Comparison of ENCODE assay signal across 9 cellular contexts in the genomic region with DNA sequence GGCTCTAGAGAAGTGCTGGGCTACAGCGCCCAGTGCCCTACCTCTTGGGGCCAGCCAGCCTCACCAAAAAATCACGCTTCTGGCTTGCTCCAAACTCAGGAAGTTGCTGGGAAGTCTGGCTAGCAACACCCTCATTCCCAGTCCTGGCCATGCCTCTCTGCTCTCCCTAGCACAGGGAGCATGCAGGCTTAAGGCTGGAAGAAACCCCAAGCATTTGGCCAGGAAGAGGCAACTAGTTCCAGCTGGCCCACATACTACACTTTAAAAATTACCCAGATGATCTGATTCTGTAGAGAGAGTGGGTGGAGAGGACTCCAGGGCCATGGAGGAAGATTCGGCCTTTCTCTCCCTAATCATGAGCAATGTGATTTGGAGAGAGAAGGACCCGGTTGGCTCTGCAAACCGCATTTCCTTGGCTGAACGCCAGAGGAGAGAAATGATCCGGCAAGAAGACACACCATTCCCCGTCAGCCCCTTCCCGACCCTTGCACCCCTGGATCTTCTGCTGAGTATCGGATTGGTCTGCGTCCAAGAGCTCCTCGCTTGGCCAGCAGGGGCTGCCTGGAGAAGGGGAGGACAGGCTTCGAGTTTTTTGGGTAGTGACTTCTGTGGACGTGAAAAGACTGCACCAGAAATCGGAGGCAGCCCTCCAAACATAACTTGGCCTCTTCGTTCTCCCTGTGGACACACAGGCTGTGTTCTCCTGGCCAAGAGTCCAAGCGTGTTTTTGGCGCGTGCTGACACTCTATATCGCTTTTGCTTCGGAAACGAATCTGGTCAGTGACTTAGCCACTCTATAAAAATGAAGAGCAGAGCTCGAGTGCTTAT.
DNase-seq lines count a peak whose midpoint lies in the region; ATAC-seq and TF ChIP-seq lines count a peak whose summit lies in the region.
"Had no signal": no experiment of that assay in that cellular context is flagged by ENCODE, and none has a peak within 500 bp of the region (broad histone marks: within the 10 kb centered on the region; RNA-seq: fewer than 3 reads in every experiment).

No MANE protein-coding gene starts in this region.

- H3K4me2 ChIP-seq in trophoblast cell (ENCODE audit: low read length) (no peak overlapping the region), PC-9 (no peak overlapping the region)

- POLR2A ChIA-PET in BJ (lab: Charles Lee) = no interaction called here
- POLR2A ChIA-PET in PC-9 (lab: Charles Lee; ENCODE audit: unreplicated experiment) = no interaction called here

- no CpG with 5 or more reads among the region's 23 CpGs for WGBS in trophoblast cell (ENCODE audit: extremely low coverage, insufficient coverage, insufficient read length)

- peak overlapping the region; percentile 20 for H4K12ac ChIP-seq in trophoblast cell (ENCODE audit: low read depth, low read length)

- H4K8ac ChIP-seq in trophoblast cell (ENCODE audit: low read depth, low read length) = peak overlapping the region; percentile 42

- H3K4me3 ChIP-seq in BJ (ENCODE audit: low read depth, low read length) (no peak overlapping the region), trophoblast cell (ENCODE audit: low read depth, low read length) (no peak overlapping the region), PC-9 (no peak overlapping the region)

- peak; percentile 32 for TF ChIP-seq CTCF in BJ (IDR thresholded peaks at IDR 0.05; ENCODE audit: insufficient read depth, low read depth, low read length)
- TF ChIP-seq CTCF in PC-9 (conservative IDR thresholded peaks at IDR 0.05) = no peak

- peaks cover 1 to 3% of the 10 kb centered on the region in 2 experiments for H3K4me1 ChIP-seq in trophoblast cell (ENCODE audit: control insufficient read depth in 1 of 2, insufficient read depth in 2 of 2, low read length in 2 of 2)
- no peaks in the 10 kb centered on the region for H3K4me1 ChIP-seq in PC-9 (replicated peaks; ENCODE audit: insufficient read depth)

- H3K79me2 ChIP-seq in trophoblast cell (ENCODE audit: control insufficient read depth, insufficient read depth, low read length, poor library complexity) (no peaks in the 10 kb centered on the region), PC-9 (ENCODE audit: low read depth) (no peaks in the 10 kb centered on the region)

- ATAC-seq in left ventricle myocardium superior (peak; percentile 94), HG03045 (IDR thresholded peaks at IDR 0.05; ENCODE audit: unreplicated experiment) (no peak)
- ATAC-seq: CD8-positive, alpha-beta T cell had no signal

- peak overlapping the region; percentile 97 for H2BK12ac ChIP-seq in trophoblast cell (ENCODE audit: low read length)

- no peak overlapping the region for H3K9ac ChIP-seq in trophoblast cell (ENCODE audit: low read length)

- H3K27me3 ChIP-seq in BJ (ENCODE audit: control insufficient read depth, insufficient read depth, low read length) (no peaks in the 10 kb centered on the region), trophoblast cell (ENCODE audit: insufficient read depth, low read length) (no peaks in the 10 kb centered on the region), PC-9 (ENCODE audit: insufficient read depth, low read depth) (no peaks in the 10 kb centered on the region)

- peak overlapping the region; percentile 5 for H3K18ac ChIP-seq in trophoblast cell (ENCODE audit: low read length)

- peak overlapping the region; percentile 78 for H2BK120ac ChIP-seq in trophoblast cell (ENCODE audit: insufficient read depth, low read length, poor library complexity)

- no TSS peak for BruUV-seq in PC-9 (replicated peaks; lab: Mats Ljungman, UMichigan)

- DNase-seq in BJ (ENCODE audit: low read depth) (no peak), anterior cingulate cortex (lab: John Stamatoyannopoulos, UW) (peak in 50 of 58 donors; percentile 9 to 77 (median 34)), left ventricle myocardium superior (peak; percentile 74), trophoblast cell (no peak), NCI-H69 (lab: John Stamatoyannopoulos, UW) (no peak), NCI-H1930 (lab: John Stamatoyannopoulos, UW) (no peak), PC-9 (no peak)
- DNase-seq: CD8-positive, alpha-beta T cell had no signal

- CTCF ChIA-PET in BJ (lab: Yijun Ruan, JAX) (no interaction called here), PC-9 (lab: Charles Lee) (no interaction called here)

- H4K91ac ChIP-seq in trophoblast cell (ENCODE audit: low read depth, low read length) = peak overlapping the region; percentile 75

- H3K23ac ChIP-seq in trophoblast cell (ENCODE audit: low read length) = no peak overlapping the region

- H3K79me1 ChIP-seq in trophoblast cell (ENCODE audit: low read length) = peaks cover 11% of the 10 kb centered on the region

- H2AFZ ChIP-seq in trophoblast cell (ENCODE audit: insufficient read depth, low read length, poor library complexity) (no peak overlapping the region), PC-9 (no peak overlapping the region)

- intact Hi-C loops in left ventricle myocardium superior (cut with micrococcal nuclease) (no loop called here), PC-9 (cut with micrococcal nuclease; ENCODE audit: unreplicated experiment) (no loop called here)

- H3K36me3 ChIP-seq in BJ (ENCODE audit: control insufficient read depth, insufficient read depth, low read length) = no peaks in the 10 kb centered on the region
- H3K36me3 ChIP-seq in trophoblast cell (ENCODE audit: control insufficient read depth in 1 of 2, insufficient read depth in 2 of 2, low read length in 2 of 2) = no peaks in the 10 kb centered on the region
- no peaks in the 10 kb centered on the region for H3K36me3 ChIP-seq in PC-9 (ENCODE audit: low read depth)

- H2BK5ac ChIP-seq in trophoblast cell (ENCODE audit: low read depth, low read length, poor library complexity) = peak overlapping the region; percentile 2

- no peak overlapping the region for H3K27ac ChIP-seq in trophoblast cell (ENCODE audit: low read depth, low read length)
- no peak overlapping the region for H3K27ac ChIP-seq in PC-9

- no peaks in the 10 kb centered on the region for H4K20me1 ChIP-seq in PC-9 (ENCODE audit: insufficient read depth)

- H3K9me2 ChIP-seq in PC-9 (ENCODE audit: insufficient read depth) = no peaks in the 10 kb centered on the region

- H3K14ac ChIP-seq in trophoblast cell (ENCODE audit: low read length) = peak overlapping the region; percentile 39

- H3K9me3 ChIP-seq in trophoblast cell (ENCODE audit: insufficient read depth, low read depth, low read length) = no peaks in the 10 kb centered on the region
- no peaks in the 10 kb centered on the region for H3K9me3 ChIP-seq in PC-9 (ENCODE audit: insufficient read depth, low read depth)

- H2AK5ac ChIP-seq in trophoblast cell (ENCODE audit: low read length) = peak overlapping the region; percentile 41

- no peaks in the 10 kb centered on the region for H3F3A ChIP-seq in PC-9 (ENCODE audit: insufficient read depth, low read depth)

- peak overlapping the region; percentile 44 for H3K4ac ChIP-seq in trophoblast cell (ENCODE audit: low read depth, low read length)

Comparison
In these comparisons a context has a peak if more than half of its experiments do, and no peak if none do; other contexts are left out.
1. DNase-seq: peak in anterior cingulate cortex (50 of 58) and left ventricle myocardium superior (single experiment); none in BJ (single experiment), trophoblast cell (0 of 2), NCI-H69 (single experiment), NCI-H1930 (0 of 2) and PC-9 (0 of 2).